Comparison of ENCODE assay signal across 9 cellular contexts in genomic region chr9:127131871-127132270, GRCh38. TPM values are rescaled to one million over a fixed set of nuclear protein-coding genes. Genes with fewer than 3 reads are reported as not detected.
DNase-seq lines count a peak whose midpoint lies in the region; ATAC-seq and TF ChIP-seq lines count a peak whose summit lies in the region.
"Had no signal": no experiment of that assay in that cellular context is flagged by ENCODE, and none has a peak within 500 bp of the region (broad histone marks: within the 10 kb centered on the region; RNA-seq: fewer than 3 reads in every experiment).

No MANE protein-coding gene starts in this region.

- peaks cover 0 to 26% (median 16%) of the 10 kb centered on the region in 4 donors for H3K4me1 ChIP-seq in liver (ENCODE audit: control insufficient read depth in 4 of 4, insufficient read depth in 4 of 4, low read length in 3 of 4)
- H3K4me1 ChIP-seq in upper lobe of left lung, result peaks cover 23 to 45% (median 34%) of the 10 kb centered on the region in 4 donors

- H3K27me3 Mint-ChIP-seq in activated T-cell treated with anti-CD3 and anti-CD28 coated beads, Interleukin-2, amount 50 U/mL, for 24 hours, result peaks cover 2% of the 10 kb centered on the region
- peaks cover 7% of the 10 kb centered on the region for H3K27me3 Mint-ChIP-seq in activated T-cell treated with anti-CD3 and anti-CD28 coated beads, Interleukin-2, amount 50 U/mL, for 72 hours (ENCODE audit: low read depth)

- H3K27me3 ChIP-seq in liver (ENCODE audit: control insufficient read depth in 4 of 4, insufficient read depth in 4 of 4, low read length in 3 of 4) (no peaks in the 10 kb centered on the region), upper lobe of left lung (no peaks in the 10 kb centered on the region)

- no peaks in the 10 kb centered on the region for H3K36me3 Mint-ChIP-seq in activated T-cell treated with anti-CD3 and anti-CD28 coated beads, Interleukin-2, amount 50 U/mL, for 24 hours (ENCODE audit: low read depth)
- no peaks in the 10 kb centered on the region for H3K36me3 Mint-ChIP-seq in activated T-cell treated with anti-CD3 and anti-CD28 coated beads, Interleukin-2, amount 50 U/mL, for 72 hours (ENCODE audit: insufficient read depth in 2 of 2)

- DNase-seq in activated T-cell treated with anti-CD3 and anti-CD28 coated beads, Interleukin-2, amount 50 U/mL, for 24 hours, result peak; percentile 9
- no peak for DNase-seq in activated T-cell treated with anti-CD3 and anti-CD28 coated beads, Interleukin-2, amount 50 U/mL, for 72 hours
- peak; percentile 87 for DNase-seq in choroid plexus epithelial cell (ENCODE audit: low read depth)
- DNase-seq in upper lobe of left lung, result no peak
- DNase-seq in NCI-H345 treated with DMSO at 0.1 percent for 48 hours (lab: John Stamatoyannopoulos, UW; ENCODE audit: unreplicated experiment), result no peak
- DNase-seq in activated CD4-positive, alpha-beta T cell treated with anti-CD3 and anti-CD28 coated beads, Interleukin-2, amount 50 U/mL, for 1 hour, result no peak

- no peaks in the 10 kb centered on the region for H3K9me3 Mint-ChIP-seq in activated T-cell treated with anti-CD3 and anti-CD28 coated beads, Interleukin-2, amount 50 U/mL, for 24 hours
- H3K9me3 Mint-ChIP-seq in activated T-cell treated with anti-CD3 and anti-CD28 coated beads, Interleukin-2, amount 50 U/mL, for 72 hours, result no peaks in the 10 kb centered on the region

- no peak overlapping the region for H3K27ac Mint-ChIP-seq in activated T-cell treated with anti-CD3 and anti-CD28 coated beads, Interleukin-2, amount 50 U/mL, for 24 hours
- H3K27ac Mint-ChIP-seq in activated T-cell treated with anti-CD3 and anti-CD28 coated beads, Interleukin-2, amount 50 U/mL, for 72 hours, result no peak overlapping the region

- 79% methylated on average over 6 of the region's 6 CpGs for WGBS in liver
- 65 to 74% methylated on average over 6 of the region's 6 CpGs for WGBS in upper lobe of left lung, 2 donors

- H3K9me3 ChIP-seq in liver (ENCODE audit: control insufficient read depth in 4 of 4, low read length in 3 of 4), result no peaks in the 10 kb centered on the region
- no peaks in the 10 kb centered on the region for H3K9me3 ChIP-seq in upper lobe of left lung

- no peak for ATAC-seq in activated T-cell treated with anti-CD3 and anti-CD28 coated beads, Interleukin-2, amount 50 U/mL, for 72 hours (replicated peaks in 1 of 2)
- no peak for ATAC-seq in upper lobe of left lung (ENCODE audit: low FRiP score in 2 of 2)
- no peak for ATAC-seq in GM21526 (IDR thresholded peaks at IDR 0.05; ENCODE audit: low FRiP score, unreplicated experiment)

- TF ChIP-seq CTCF in choroid plexus epithelial cell (conservative IDR thresholded peaks at IDR 0.05; ENCODE audit: low read depth, low read length) (no peak), liver (IDR thresholded peaks at IDR 0.05; ENCODE audit: low read depth, low read length, missing input control) (no peak), upper lobe of left lung (IDR thresholded peaks at IDR 0.05) (no peak)

- peak overlapping the region; percentile 10 to 82 for H3K27ac ChIP-seq in liver (ENCODE audit: low read depth in 1 of 2, low read length in 2 of 2)
- H3K27ac ChIP-seq in upper lobe of left lung, result peak overlapping the region; percentile 27 to 57 (median 32)

- H3K4me3 Mint-ChIP-seq in activated T-cell treated with anti-CD3 and anti-CD28 coated beads, Interleukin-2, amount 50 U/mL, for 24 hours, result no peak overlapping the region
- H3K4me3 Mint-ChIP-seq in activated T-cell treated with anti-CD3 and anti-CD28 coated beads, Interleukin-2, amount 50 U/mL, for 72 hours, result no peak overlapping the region

- no peak for TF ChIP-seq RAD21 in liver (IDR thresholded peaks at IDR 0.05)

- H3K36me3 ChIP-seq in liver (ENCODE audit: control insufficient read depth in 4 of 4, insufficient read depth in 3 of 4, low read depth in 1 of 4, low read length in 3 of 4) (no peaks in the 10 kb centered on the region), upper lobe of left lung (no peaks in the 10 kb centered on the region)

- TF ChIP-seq POLR2A in upper lobe of left lung (IDR thresholded peaks at IDR 0.05), result no peak

- TF ChIP-seq EP300 in upper lobe of left lung (IDR thresholded peaks at IDR 0.05), result no peak

- H3K9ac ChIP-seq in liver (ENCODE audit: low read depth in 1 of 2, low read length in 2 of 2), result no peak overlapping the region

- H3K4me3 ChIP-seq in choroid plexus epithelial cell (ENCODE audit: low read depth, low read length) (no peak overlapping the region), liver (ENCODE audit: low read depth in 1 of 3, low read length in 3 of 3) (no peak overlapping the region), upper lobe of left lung (no peak overlapping the region)

- no peaks in the 10 kb centered on the region for H3K4me1 Mint-ChIP-seq in activated T-cell treated with anti-CD3 and anti-CD28 coated beads, Interleukin-2, amount 50 U/mL, for 24 hours (ENCODE audit: low read depth)
- H3K4me1 Mint-ChIP-seq in activated T-cell treated with anti-CD3 and anti-CD28 coated beads, Interleukin-2, amount 50 U/mL, for 72 hours (ENCODE audit: low read depth), result no peaks in the 10 kb centered on the region

TF ChIP-seq in liver, 16 proteins besides CTCF, POLR2A, EP300 and RAD21:
- TF ChIP-seq FOXA1 (IDR thresholded peaks at IDR 0.05) (no peak), SP1 (IDR thresholded peaks at IDR 0.05) (peak; percentile 22), NR2F2 (IDR thresholded peaks at IDR 0.05) (peak; percentile 80), RXRA (IDR thresholded peaks at IDR 0.05) (peak; percentile 63)
- TF ChIP-seq, protein P1, sequence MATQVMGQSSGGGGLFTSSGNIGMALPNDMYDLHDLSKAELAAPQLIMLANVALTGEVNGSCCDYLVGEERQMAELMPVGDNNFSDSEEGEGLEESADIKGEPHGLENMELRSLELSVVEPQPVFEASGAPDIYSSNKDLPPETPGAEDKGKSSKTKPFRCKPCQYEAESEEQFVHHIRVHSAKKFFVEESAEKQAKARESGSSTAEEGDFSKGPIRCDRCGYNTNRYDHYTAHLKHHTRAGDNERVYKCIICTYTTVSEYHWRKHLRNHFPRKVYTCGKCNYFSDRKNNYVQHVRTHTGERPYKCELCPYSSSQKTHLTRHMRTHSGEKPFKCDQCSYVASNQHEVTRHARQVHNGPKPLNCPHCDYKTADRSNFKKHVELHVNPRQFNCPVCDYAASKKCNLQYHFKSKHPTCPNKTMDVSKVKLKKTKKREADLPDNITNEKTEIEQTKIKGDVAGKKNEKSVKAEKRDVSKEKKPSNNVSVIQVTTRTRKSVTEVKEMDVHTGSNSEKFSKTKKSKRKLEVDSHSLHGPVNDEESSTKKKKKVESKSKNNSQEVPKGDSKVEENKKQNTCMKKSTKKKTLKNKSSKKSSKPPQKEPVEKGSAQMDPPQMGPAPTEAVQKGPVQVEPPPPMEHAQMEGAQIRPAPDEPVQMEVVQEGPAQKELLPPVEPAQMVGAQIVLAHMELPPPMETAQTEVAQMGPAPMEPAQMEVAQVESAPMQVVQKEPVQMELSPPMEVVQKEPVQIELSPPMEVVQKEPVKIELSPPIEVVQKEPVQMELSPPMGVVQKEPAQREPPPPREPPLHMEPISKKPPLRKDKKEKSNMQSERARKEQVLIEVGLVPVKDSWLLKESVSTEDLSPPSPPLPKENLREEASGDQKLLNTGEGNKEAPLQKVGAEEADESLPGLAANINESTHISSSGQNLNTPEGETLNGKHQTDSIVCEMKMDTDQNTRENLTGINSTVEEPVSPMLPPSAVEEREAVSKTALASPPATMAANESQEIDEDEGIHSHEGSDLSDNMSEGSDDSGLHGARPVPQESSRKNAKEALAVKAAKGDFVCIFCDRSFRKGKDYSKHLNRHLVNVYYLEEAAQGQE (IDR thresholded peaks at IDR 0.05), result no peak

RNA-seq across cellular contexts. Expression of gene ANGPTL2, which starts 9.4 kb away (rescaled TPM):
- not detected for total RNA-seq in activated T-cell treated with anti-CD3 and anti-CD28 coated beads, Interleukin-2, amount 50 U/mL, for 72 hours
- 1 to 10 TPM in 1 of 2 donors, under 1 TPM in 1; 0.93 to 2.7 TPM for total RNA-seq in liver
- 1 to 10 TPM; 1.1 to 3.2 TPM for polyA plus RNA-seq in liver
- 10 to 100 TPM in 2 of 6 donors, 1 to 10 TPM in 4; 3.9 to 26.0 (median 7.9) TPM for total RNA-seq in upper lobe of left lung
- total RNA-seq: activated CD8-positive, alpha-beta memory T cell treated with anti-CD3 and anti-CD28 coated beads for 36 hours had no signal

Comparison
In these comparisons a context has a peak if more than half of its experiments do, and no peak if none do; other contexts are left out.
1. DNase-seq: peak in activated T-cell treated with anti-CD3 and anti-CD28 coated beads, Interleukin-2, amount 50 U/mL, for 24 hours (single experiment) and choroid plexus epithelial cell (single experiment); none in activated T-cell treated with anti-CD3 and anti-CD28 coated beads, Interleukin-2, amount 50 U/mL, for 72 hours (0 of 2), upper lobe of left lung (0 of 2), NCI-H345 treated with DMSO at 0.1 percent for 48 hours (single experiment) and activated CD4-positive, alpha-beta T cell treated with anti-CD3 and anti-CD28 coated beads, Interleukin-2, amount 50 U/mL, for 1 hour (single experiment).